8 cellular contexts compared by ENCODE assay signal in the genomic region with DNA sequence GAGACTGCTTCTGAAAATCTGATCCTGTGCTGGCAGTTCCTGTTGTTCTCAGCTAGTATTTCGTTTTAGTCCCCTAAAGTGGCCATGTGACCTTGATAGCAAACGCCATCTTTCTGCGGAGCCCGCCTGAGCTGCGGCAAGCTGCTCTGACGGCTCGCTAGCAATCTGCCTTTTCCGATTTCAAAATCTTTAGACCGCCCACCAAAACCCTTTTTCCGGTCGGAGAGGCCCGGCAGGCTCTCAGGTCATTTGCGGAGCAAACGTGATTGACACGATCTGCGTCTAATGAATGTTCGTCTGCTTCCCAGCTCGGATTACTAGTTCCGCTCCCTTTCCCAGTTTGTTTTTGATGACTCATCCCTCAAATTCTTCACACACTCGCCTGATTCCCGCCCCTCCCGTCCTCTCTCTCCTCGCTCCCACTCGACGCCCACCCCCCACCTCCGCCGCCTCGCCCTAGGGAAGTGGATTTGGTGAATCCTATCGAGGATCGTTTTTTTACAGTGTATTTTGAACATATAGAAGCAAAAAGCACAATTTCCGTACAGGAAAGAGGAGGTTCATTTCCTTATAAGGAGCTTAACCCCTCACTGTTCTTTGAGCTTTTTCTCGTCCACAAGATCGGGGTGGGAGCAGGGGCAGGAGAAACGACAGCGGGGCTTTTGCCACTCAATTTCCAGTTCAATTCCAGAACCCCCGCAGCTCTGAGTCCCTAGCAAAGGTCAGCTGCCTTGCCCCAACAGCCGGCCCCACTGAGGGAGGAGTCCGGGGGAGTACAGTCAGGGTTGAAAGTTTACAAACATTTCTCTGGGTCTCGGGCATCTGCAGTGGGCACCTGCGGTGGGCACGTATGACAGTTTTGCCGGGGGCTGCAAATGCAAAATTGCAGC. TPM values are rescaled to one million over a fixed set of nuclear protein-coding genes. Genes with fewer than 3 reads are reported as not detected.
DNase-seq lines count a peak whose midpoint lies in the region; ATAC-seq and TF ChIP-seq lines count a peak whose summit lies in the region.

No MANE protein-coding gene starts in this region.

- H3K9me3 Mint-ChIP-seq in dendritic cell treated with granulocyte-macrophage colony-stimulating factor and Interleukin-4, amounts not matched to agents 40 ng/mL and 50 ng/mL, for 4 days: no peaks in the 10 kb centered on the region

- H3K4me1 Mint-ChIP-seq in dendritic cell treated with granulocyte-macrophage colony-stimulating factor and Interleukin-4, amounts not matched to agents 40 ng/mL and 50 ng/mL, for 4 days (ENCODE audit: low read depth): peaks cover 11% of the 10 kb centered on the region

- DNase-seq in Ammon's horn (ENCODE audit: low spot score): peak; percentile 94
- peak; percentile 96 to 99 for DNase-seq in NCI-H524 (lab: John Stamatoyannopoulos, UW)
- DNase-seq in activated CD4-positive, alpha-beta T cell treated with anti-CD3 and anti-CD28 coated beads, Interleukin-2, amount 50 U/mL, for 24 hours (ENCODE audit: low read depth in 1 of 2, low spot score in 1 of 2): peak; percentile 33 to 81
- DNase-seq in left lobe of liver (ENCODE audit: low spot score): peak; percentile 89
- DNase-seq in stimulated activated CD4-positive, alpha-beta T cell treated with anti-CD3 and anti-CD28 coated beads, Interleukin-2, amount 100 ng/mL, for 24 hours: peak; percentile 77 to 79

- peak; percentile 77 for TF ChIP-seq POLR2A in GM19193 (IDR thresholded peaks at IDR 0.05; ENCODE audit: extremely low read depth, insufficient read depth, insufficient read length)

- H3K27ac Mint-ChIP-seq in dendritic cell treated with granulocyte-macrophage colony-stimulating factor and Interleukin-4, amounts not matched to agents 40 ng/mL and 50 ng/mL, for 4 days: peak overlapping the region; percentile 95

- H3K36me3 Mint-ChIP-seq in dendritic cell treated with granulocyte-macrophage colony-stimulating factor and Interleukin-4, amounts not matched to agents 40 ng/mL and 50 ng/mL, for 4 days (ENCODE audit: low read depth): peaks cover 52% of the 10 kb centered on the region

- H3K27me3 Mint-ChIP-seq in dendritic cell treated with granulocyte-macrophage colony-stimulating factor and Interleukin-4, amounts not matched to agents 40 ng/mL and 50 ng/mL, for 4 days: no peaks in the 10 kb centered on the region

- intact Hi-C loops in dendritic cell treated with granulocyte-macrophage colony-stimulating factor and Interleukin-4, amounts not matched to agents 40 ng/mL and 50 ng/mL, for 4 days (cut with micrococcal nuclease): loop anchor here (10.0 kb wide), 1 partner anchor 73 kb away; a partner anchor contains a TSS

- ATAC-seq in HG03432 (IDR thresholded peaks at IDR 0.05; ENCODE audit: unreplicated experiment) (peak; percentile 92), left lobe of liver (peak; percentile 83)

- peak overlapping the region; percentile 69 for H3K4me3 Mint-ChIP-seq in dendritic cell treated with granulocyte-macrophage colony-stimulating factor and Interleukin-4, amounts not matched to agents 40 ng/mL and 50 ng/mL, for 4 days

RNA-seq across cellular contexts. Expression of a gene that starts 37.5 kb away (rescaled TPM):
- 0.20 TPM for total RNA-seq in left lobe of liver

RNA-seq across cellular contexts. Expression of a gene that starts 40.9 kb away (rescaled TPM):
- total RNA-seq in left lobe of liver: 255 TPM

Comparison
In these comparisons a context has a peak if more than half of its experiments do, and no peak if none do; other contexts are left out.
1. Peak in every context shown above with its lines: DNase-seq and ATAC-seq.